10 cellular contexts compared by ENCODE assay signal in the genomic region with DNA sequence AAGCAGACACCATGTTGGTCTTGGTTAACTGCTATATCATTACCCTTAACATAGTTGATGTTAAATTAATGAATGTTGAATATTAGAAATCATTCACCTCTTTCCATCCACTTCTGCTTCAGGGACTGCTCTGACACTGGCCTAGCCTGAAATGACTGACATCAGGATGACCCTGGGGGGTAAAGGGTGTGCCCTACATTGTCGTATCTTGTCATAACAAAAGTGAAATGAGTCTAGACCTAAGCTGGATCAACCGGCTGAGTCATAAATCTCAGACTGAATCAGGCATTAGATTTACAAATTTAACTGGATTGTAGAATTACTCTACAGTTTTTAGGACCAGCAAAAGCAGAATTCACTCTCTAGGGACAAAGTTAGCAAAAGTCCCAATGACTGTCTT. TPM values are rescaled to one million over a fixed set of nuclear protein-coding genes. Genes with fewer than 3 reads are reported as not detected.
A peak's percentile ranks its signal among the peaks of the same experiment; 100 is the strongest.
DNase-seq lines count a peak whose midpoint lies in the region; ATAC-seq, FAIRE-seq and TF ChIP-seq lines count a peak whose summit lies in the region.
"Had no signal": no experiment of that assay in that cellular context is flagged by ENCODE, and none has a peak within 500 bp of the region (broad histone marks: within the 10 kb centered on the region; RNA-seq: fewer than 3 reads in every experiment).

No MANE protein-coding gene starts in this region.

- TF ChIP-seq POLR2A in GM12892 (IDR thresholded peaks at IDR 0.05; ENCODE audit: low read depth, low read length) = no peak

- H3K4me3 ChIP-seq in fibroblast of mammary gland (ENCODE audit: control insufficient read depth, low read depth, low read length) = no peak overlapping the region

- no peak for FAIRE-seq in GM12892 (lab: Jason Lieb, UNC)

- TF ChIP-seq CTCF in fibroblast of mammary gland (conservative IDR thresholded peaks at IDR 0.05; ENCODE audit: control insufficient read depth, insufficient read depth, low read depth, low read length) = no peak

- DNase-seq in fibroblast of mammary gland (ENCODE audit: low read depth) (peak; percentile 62), NCI-H2029 treated with DMSO at 0.1 percent for 48 hours (lab: John Stamatoyannopoulos, UW) (no peak), GM12892 (ENCODE audit: insufficient read length) (no peak), SHP77 treated with DMSO at 0.1 percent for 48 hours (lab: John Stamatoyannopoulos, UW) (no peak), nucleus accumbens (lab: John Stamatoyannopoulos, UW) (no peak)
- DNase-seq: naive B cell had no signal

- ATAC-seq in GM18517 (IDR thresholded peaks at IDR 0.05; ENCODE audit: unreplicated experiment) (peak; percentile 84), GM21723 (IDR thresholded peaks at IDR 0.05; ENCODE audit: unreplicated experiment) (peak; percentile 87), HG03457 (IDR thresholded peaks at IDR 0.05; ENCODE audit: unreplicated experiment) (peak; percentile 92)
- ATAC-seq: Panc1 had no signal

RNA-seq across cellular contexts. Expression of gene KICS2, which starts 35.3 kb away (rescaled TPM):
- polyA plus RNA-seq in GM12892 (2012; ENCODE audit: missing spikeins) = 6.5 TPM
